27 cellular contexts compared by ENCODE assay signal in genomic region chr22:35264986-35265385, GRCh38. TPM values are rescaled to one million over a fixed set of nuclear protein-coding genes. Genes with fewer than 3 reads are reported as not detected.
DNase-seq lines count a peak whose midpoint lies in the region; ATAC-seq, FAIRE-seq and TF ChIP-seq lines count a peak whose summit lies in the region.
"Had no signal": no experiment of that assay in that cellular context is flagged by ENCODE, and none has a peak within 500 bp of the region (broad histone marks: within the 10 kb centered on the region; RNA-seq: fewer than 3 reads in every experiment).

No MANE protein-coding gene starts in this region.

- H3F3A ChIP-seq in Loucy (ENCODE audit: low read depth) = no peaks in the 10 kb centered on the region

- CTCF ChIA-PET in HepG2 (lab: Yijun Ruan, JAX; ENCODE audit: low intra/inter-chr PET ratio, low total read pairs) = no interaction called here

- H3K9ac ChIP-seq in HepG2 (ENCODE audit: insufficient read depth, low read depth, low read length) (no peak overlapping the region), Loucy (ENCODE audit: low read depth, low read length, poor library complexity, severe bottlenecking) (no peak overlapping the region)
- H3K9ac ChIP-seq: BLaER1 treated with 17β-estradiol and CSF1 and Interleukin-3, amounts not matched to agents 10 nM and 100 nM; KMS-11; SK-N-SH had no signal

- peak overlapping the region; percentile 54 for H3K27ac Mint-ChIP-seq in central memory CD8-positive, alpha-beta T cell (ENCODE audit: low read depth)
- H3K27ac Mint-ChIP-seq: CD8-positive, alpha-beta T cell had no signal

- TF ChIP-seq CTCF in HepG2 (CRISPR knock-in tag; IDR thresholded peaks at IDR 0.05) (no peak), right lobe of liver (IDR thresholded peaks at IDR 0.05) (no peak), Loucy (conservative IDR thresholded peaks at IDR 0.05; ENCODE audit: low read length) (no peak)

- H4K20me1 ChIP-seq in HepG2 (ENCODE audit: insufficient read depth, low read length) (no peaks in the 10 kb centered on the region), Loucy (ENCODE audit: insufficient read depth, low read length, poor library complexity, severe bottlenecking) (peaks cover 12% of the 10 kb centered on the region)

- peaks cover 45% of the 10 kb centered on the region for H3K36me3 Mint-ChIP-seq in central memory CD8-positive, alpha-beta T cell (ENCODE audit: insufficient read depth)

- no peak for TF ChIP-seq RAD21 in HepG2 (CRISPR knock-in tag; IDR thresholded peaks at IDR 0.05)

- TF ChIP-seq POLR2A in HepG2 (IDR thresholded peaks at IDR 0.05; ENCODE audit: insufficient read depth in 1 of 2, low read depth in 2 of 2, low read length in 2 of 2) = no peak
- TF ChIP-seq POLR2A in right lobe of liver (IDR thresholded peaks at IDR 0.05) = no peak

- no peak overlapping the region for H3K4me3 ChIP-seq in HepG2 (replicated peaks in 1 of 3; ENCODE audit: insufficient read depth in 1 of 3, low read depth in 2 of 3, low read length in 3 of 3)
- no peak overlapping the region for H3K4me3 ChIP-seq in right lobe of liver
- no peak overlapping the region for H3K4me3 ChIP-seq in Loucy (ENCODE audit: low read length, poor library complexity, severe bottlenecking)
- H3K4me3 ChIP-seq: BLaER1 treated with 17β-estradiol and CSF1 and Interleukin-3, amounts not matched to agents 10 nM and 100 nM had no signal

- no peak for ATAC-seq in HepG2
- no peak for ATAC-seq in right lobe of liver
- ATAC-seq in central memory CD8-positive, alpha-beta T cell (replicated peaks; ENCODE audit: extremely low read depth, poor library complexity, severe bottlenecking) = no peak
- no peak for ATAC-seq in HG02623 (IDR thresholded peaks at IDR 0.05; ENCODE audit: unreplicated experiment)
- ATAC-seq in HG03108 (IDR thresholded peaks at IDR 0.05; ENCODE audit: unreplicated experiment) = no peak
- ATAC-seq in GM18861 (IDR thresholded peaks at IDR 0.05; ENCODE audit: unreplicated experiment) = no peak
- ATAC-seq: CD8-positive, alpha-beta T cell; HCT116; Panc1 had no signal

- no peak overlapping the region for H3K27ac ChIP-seq in HepG2 (ENCODE audit: extremely low read length, insufficient read depth, low read length)
- H3K27ac ChIP-seq in right lobe of liver = no peak overlapping the region
- H3K27ac ChIP-seq: BLaER1 treated with 17β-estradiol and CSF1 and Interleukin-3, amounts not matched to agents 10 nM and 100 nM; KMS-11 had no signal

- BruUV-seq in HepG2 (replicated peaks; lab: Mats Ljungman, UMichigan) = TSS peak; percentile 5

- intact Hi-C loops in HepG2 (cut with micrococcal nuclease; ENCODE audit: unreplicated experiment) (no loop called here), right lobe of liver (cut with DNase I) (no loop called here)

- H3K4me3 Mint-ChIP-seq in central memory CD8-positive, alpha-beta T cell = no peak overlapping the region
- H3K4me3 Mint-ChIP-seq: CD8-positive, alpha-beta T cell had no signal

- no peaks in the 10 kb centered on the region for H3K9me2 ChIP-seq in Loucy (replicated peaks; ENCODE audit: low read depth, low read length)
- H3K9me2 ChIP-seq: SK-N-SH had no signal

- H3K4me1 ChIP-seq in HepG2 (ENCODE audit: insufficient read depth, low read length) = peaks cover 10% of the 10 kb centered on the region
- peaks cover 0 to 8% (median 4%) of the 10 kb centered on the region in 4 donors for H3K4me1 ChIP-seq in right lobe of liver
- peaks cover 36% of the 10 kb centered on the region for H3K4me1 ChIP-seq in Loucy (ENCODE audit: insufficient read depth, low read length, poor library complexity, severe bottlenecking)
- H3K4me1 ChIP-seq: BLaER1 treated with 17β-estradiol and CSF1 and Interleukin-3, amounts not matched to agents 10 nM and 100 nM had no signal

- peaks cover 1% of the 10 kb centered on the region for H3K79me2 ChIP-seq in HepG2 (ENCODE audit: insufficient read depth, low read length)
- H3K79me2 ChIP-seq in Loucy (ENCODE audit: insufficient read depth, low read length) = peaks cover 28% of the 10 kb centered on the region; the same call in 1 of the 2 replicates

- H3K27me3 ChIP-seq in HepG2 (ENCODE audit: control insufficient read depth in 1 of 2, insufficient read depth in 2 of 2, low read length in 2 of 2) (no peaks in the 10 kb centered on the region), right lobe of liver (no peaks in the 10 kb centered on the region), Loucy (ENCODE audit: insufficient read depth, low read length, poor library complexity, severe bottlenecking) (no peaks in the 10 kb centered on the region)
- H3K27me3 ChIP-seq: BLaER1 treated with 17β-estradiol and CSF1 and Interleukin-3, amounts not matched to agents 10 nM and 100 nM had no signal

- H2AFZ ChIP-seq in HepG2 (ENCODE audit: low read length) (no peak overlapping the region), Loucy (ENCODE audit: low read length) (no peak overlapping the region)

- H3K4me2 ChIP-seq in HepG2 (ENCODE audit: low read depth, low read length) (no peak overlapping the region), Loucy (ENCODE audit: low read depth, low read length, poor library complexity, severe bottlenecking) (peak overlapping the region; percentile 1)
- H3K4me2 ChIP-seq: BLaER1 treated with 17β-estradiol and CSF1 and Interleukin-3, amounts not matched to agents 10 nM and 100 nM; KMS-11; SK-N-SH had no signal

- H3K4me1 Mint-ChIP-seq in central memory CD8-positive, alpha-beta T cell = peaks cover 25% of the 10 kb centered on the region

- H3K9me3 ChIP-seq in HepG2 (ENCODE audit: low read length) (no peaks in the 10 kb centered on the region), right lobe of liver (no peaks in the 10 kb centered on the region), Loucy (ENCODE audit: insufficient read depth, low read depth, low read length) (no peaks in the 10 kb centered on the region)
- H3K9me3 ChIP-seq: BLaER1 treated with 17β-estradiol and CSF1 and Interleukin-3, amounts not matched to agents 10 nM and 100 nM; SK-N-SH had no signal

- in situ Hi-C loops in HepG2 (cut with HindIII; ENCODE audit: extremely low pct_ligation_motif_present, low pct_unique_long_range_greater_than_20kb) = no loop called here

- TF ChIP-seq EP300 in HepG2 (IDR thresholded peaks at IDR 0.05; ENCODE audit: low read depth in 2 of 2, low read length in 2 of 2) = no peak
- no peak for TF ChIP-seq EP300 in HepG2 (CRISPR knock-in tag; IDR thresholded peaks at IDR 0.05; ENCODE audit: borderline replicate concordance)

- FAIRE-seq in HepG2 (lab: Jason Lieb, UNC) = no peak
- FAIRE-seq: GM19239, H1, HTR-8/SVneo had no signal

- WGBS in HepG2 (ENCODE audit: low lambda C conversion rate) = 95% methylated on average over 7 of the region's 7 CpGs
- 90% methylated on average over 5 of the region's 7 CpGs for WGBS in right lobe of liver (ENCODE audit: insufficient coverage, low coverage, low lambda C conversion rate, missing lambda C conversion rate)

- POLR2A ChIA-PET in HepG2 (lab: Yijun Ruan, JAX) = interaction anchor here (1.9 kb wide), 1 partner anchor 35 kb away, joined by 4 read pairs; the partner anchor contains the start of gene TOM1

- no peaks in the 10 kb centered on the region for H3K9me3 Mint-ChIP-seq in central memory CD8-positive, alpha-beta T cell
- H3K9me3 Mint-ChIP-seq: CD8-positive, alpha-beta T cell had no signal

- DNase-seq in HepG2 (ENCODE audit: low spot score) = no peak
- no peak for DNase-seq in right lobe of liver
- no peak for DNase-seq in central memory CD8-positive, alpha-beta T cell (ENCODE audit: low spot score in 2 of 2)
- DNase-seq: ACHN; CD8-positive, alpha-beta T cell; EL; GF-D8; IMR-90; MV-4-11; NCI-H1105 treated with DMSO at 0.1 percent for 48 hours; NCI-H1694; NCI-H2081; NCI-H524 treated with DMSO at 0.1 percent for 48 hours; NCI-H82; SIG-M5; SK-N-SH had no signal

- no peaks in the 10 kb centered on the region for H3K27me3 Mint-ChIP-seq in central memory CD8-positive, alpha-beta T cell

- peaks cover 16 to 64% of the 10 kb centered on the region in 2 experiments for H3K36me3 ChIP-seq in HepG2 (replicated peaks in 1 of 2; ENCODE audit: control insufficient read depth in 1 of 2, insufficient read depth in 2 of 2, low read length in 2 of 2)
- peaks cover 0 to 52% (median 18%) of the 10 kb centered on the region in 4 donors for H3K36me3 ChIP-seq in right lobe of liver
- H3K36me3 ChIP-seq in Loucy (ENCODE audit: insufficient read depth, low read length) = peaks cover 54% of the 10 kb centered on the region; the same call in 1 of the 2 replicates

RNA-seq across cellular contexts. Expression of gene HMGXB4, which starts 7.7 kb away (rescaled TPM):
- total RNA-seq in HepG2 (2016; rRNA removed; fragmentation: Illumina TruSeq; extraction: Trizol) (13.9 and 14.4 TPM in 2 replicates), right lobe of liver (1 to 10 TPM; 4.6 to 8.2 (median 5.7) TPM)
- 4.6 and 5.0 TPM in 2 replicates for total RNA-seq in HepG2 (2016; cell fraction: cytosol; rRNA removed; fragmentation: Illumina TruSeq; extraction: Trizol; ENCODE audit: low read depth)
- 14.4 and 14.9 TPM in 2 replicates for total RNA-seq in HepG2 (2016; cell fraction: insoluble cytoplasmic fraction; rRNA removed; fragmentation: Illumina TruSeq; extraction: Trizol)
- total RNA-seq in HepG2 (2016; cell fraction: membrane; rRNA removed; fragmentation: Illumina TruSeq; extraction: Trizol) = 7.8 and 8.6 TPM in 2 replicates
- 19.3 and 22.2 TPM in 2 replicates for total RNA-seq in HepG2 (2016; cell fraction: nucleus; rRNA removed; fragmentation: Illumina TruSeq; extraction: Trizol)
- 12.1 and 16.3 TPM in 2 replicates for polyA plus RNA-seq in HepG2 (2011; rRNA removed)
- 6.8 and 8.2 TPM in 2 replicates for polyA plus RNA-seq in HepG2 (2011; cell fraction: cytosol; rRNA removed)
- 15.1 and 15.5 TPM in 2 replicates for polyA plus RNA-seq in HepG2 (2011; cell fraction: nucleus; rRNA removed)
- polyA plus RNA-seq in HepG2 (2012) = 8.7 and 12.7 TPM in 2 replicates
- polyA plus RNA-seq in HepG2 (2016; cell fraction: cytosol; fragmentation: Illumina TruSeq; extraction: Trizol; ENCODE audit: low read depth) = 0.37 and 0.62 TPM in 2 replicates
- 16.2 and 17.1 TPM in 2 replicates for polyA plus RNA-seq in HepG2 (2016; cell fraction: insoluble cytoplasmic fraction; fragmentation: Illumina TruSeq; extraction: Trizol; ENCODE audit: low read depth)
- polyA plus RNA-seq in HepG2 (2016; cell fraction: membrane; fragmentation: Illumina TruSeq; extraction: Trizol; ENCODE audit: low read depth) = 2.7 and 2.9 TPM in 2 replicates
- polyA plus RNA-seq in HepG2 (2016; cell fraction: nucleus; fragmentation: Illumina TruSeq; extraction: Trizol; ENCODE audit: insufficient read depth, low read depth) = 24.2 and 30.5 TPM in 2 replicates
- polyA minus RNA-seq in HepG2 (2011; rRNA and poly(A)+ RNA removed; ENCODE audit: low replicate concordance) = 38.9 and 39.2 TPM in 2 replicates
- polyA minus RNA-seq in HepG2 (2011; cell fraction: cytosol; rRNA and poly(A)+ RNA removed) = 8.6 and 10.1 TPM in 2 replicates
- 59.7 and 70.8 TPM in 2 replicates for polyA minus RNA-seq in HepG2 (2011; cell fraction: nucleus; rRNA and poly(A)+ RNA removed)

RNA-seq across cellular contexts. Expression of gene TOM1, which starts 34.7 kb away (rescaled TPM):
- total RNA-seq in HepG2 (2016; rRNA removed; fragmentation: Illumina TruSeq; extraction: Trizol) (26.0 and 30.8 TPM in 2 replicates), right lobe of liver (100 to 1,000 TPM in 2 of 6 experiments, 10 to 100 TPM in 4; 45.0 to 124 (median 54.0) TPM)
- 8.2 and 8.9 TPM in 2 replicates for total RNA-seq in HepG2 (2016; cell fraction: cytosol; rRNA removed; fragmentation: Illumina TruSeq; extraction: Trizol; ENCODE audit: low read depth)
- 27.3 and 37.6 TPM in 2 replicates for total RNA-seq in HepG2 (2016; cell fraction: insoluble cytoplasmic fraction; rRNA removed; fragmentation: Illumina TruSeq; extraction: Trizol)
- total RNA-seq in HepG2 (2016; cell fraction: membrane; rRNA removed; fragmentation: Illumina TruSeq; extraction: Trizol) = 14.9 and 15.6 TPM in 2 replicates
- total RNA-seq in HepG2 (2016; cell fraction: nucleus; rRNA removed; fragmentation: Illumina TruSeq; extraction: Trizol) = 23.1 and 32.7 TPM in 2 replicates
- 87.3 and 109 TPM in 2 replicates for polyA plus RNA-seq in HepG2 (2011; rRNA removed)
- polyA plus RNA-seq in HepG2 (2011; cell fraction: cytosol; rRNA removed) = 88.6 and 94.3 TPM in 2 replicates
- 114 and 120 TPM in 2 replicates for polyA plus RNA-seq in HepG2 (2011; cell fraction: nucleus; rRNA removed)
- 46.6 and 59.1 TPM in 2 replicates for polyA plus RNA-seq in HepG2 (2012)
- polyA plus RNA-seq in HepG2 (2016; cell fraction: cytosol; fragmentation: Illumina TruSeq; extraction: Trizol; ENCODE audit: low read depth) = 7.6 and 7.8 TPM in 2 replicates
- 26.3 and 33.2 TPM in 2 replicates for polyA plus RNA-seq in HepG2 (2016; cell fraction: insoluble cytoplasmic fraction; fragmentation: Illumina TruSeq; extraction: Trizol; ENCODE audit: low read depth)
- 11.4 and 13.9 TPM in 2 replicates for polyA plus RNA-seq in HepG2 (2016; cell fraction: membrane; fragmentation: Illumina TruSeq; extraction: Trizol; ENCODE audit: low read depth)
- polyA plus RNA-seq in HepG2 (2016; cell fraction: nucleus; fragmentation: Illumina TruSeq; extraction: Trizol; ENCODE audit: insufficient read depth, low read depth) = 40.8 and 47.0 TPM in 2 replicates
- polyA minus RNA-seq in HepG2 (2011; rRNA and poly(A)+ RNA removed; ENCODE audit: low replicate concordance) = 56.0 and 249 TPM in 2 replicates
- 41.1 and 54.6 TPM in 2 replicates for polyA minus RNA-seq in HepG2 (2011; cell fraction: cytosol; rRNA and poly(A)+ RNA removed)
- polyA minus RNA-seq in HepG2 (2011; cell fraction: nucleus; rRNA and poly(A)+ RNA removed) = 59.4 and 74.8 TPM in 2 replicates
